Comparison of ENCODE assay signal across 21 cellular contexts in the genomic region with DNA sequence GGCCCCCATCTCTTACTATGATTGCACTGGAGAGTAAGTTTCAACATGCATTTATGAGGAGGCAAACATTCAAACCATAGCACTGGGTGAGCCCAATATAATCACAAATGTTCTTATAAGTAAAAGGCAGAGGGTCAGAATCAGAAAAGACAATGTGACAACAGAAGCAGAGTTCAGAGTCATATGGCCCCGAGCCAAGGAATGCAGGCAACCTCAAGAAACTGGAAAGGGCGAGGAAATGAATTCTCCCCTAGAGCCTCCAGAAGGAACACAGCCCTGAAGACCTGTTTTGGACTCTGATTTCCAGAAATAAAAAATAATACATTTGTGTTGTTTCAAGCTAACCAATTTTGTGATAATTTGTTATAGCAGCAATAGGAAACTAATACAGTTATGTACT.
DNase-seq lines count a peak whose midpoint lies in the region; ATAC-seq and TF ChIP-seq lines count a peak whose summit lies in the region.
"Had no signal": no experiment of that assay in that cellular context is flagged by ENCODE, and none has a peak within 500 bp of the region (broad histone marks: within the 10 kb centered on the region; RNA-seq: fewer than 3 reads in every experiment).

No MANE protein-coding gene starts in this region.

- in situ Hi-C loops in brain microvascular endothelial cell (cut with HindIII; ENCODE audit: low pct_ligation_motif_present, low sequenced_read_pairs), result no loop called here
- in situ Hi-C loops in mammary epithelial cell (cut with MboI; ENCODE audit: low sequenced_read_pairs in 2 of 2), result no loop called here

- no peak overlapping the region for H3K4me2 ChIP-seq in mammary epithelial cell (ENCODE audit: insufficient read depth, low read depth, low read length)
- H3K4me2 ChIP-seq: GM23338 had no signal

- ATAC-seq in GM18861 (IDR thresholded peaks at IDR 0.05; ENCODE audit: unreplicated experiment), result no peak
- ATAC-seq: GM12878, GM23338, HCT116, Panc1, Right ventricle myocardium inferior had no signal

- H3K79me2 ChIP-seq in mammary epithelial cell (ENCODE audit: insufficient read depth, low read length), result no peaks in the 10 kb centered on the region

- H3K36me3 ChIP-seq in brain microvascular endothelial cell (replicated peaks) (no peaks in the 10 kb centered on the region), mammary epithelial cell (ENCODE audit: insufficient read depth, low read length) (no peaks in the 10 kb centered on the region)

- H3K9ac ChIP-seq in mammary epithelial cell (ENCODE audit: insufficient read depth, low read length), result no peak overlapping the region

- no peak overlapping the region for H3K27ac ChIP-seq in brain microvascular endothelial cell
- H3K27ac ChIP-seq in mammary epithelial cell (ENCODE audit: insufficient read depth, low read depth, low read length), result no peak overlapping the region
- H3K27ac ChIP-seq: C4-2B had no signal

- no peaks in the 10 kb centered on the region for H3K27me3 ChIP-seq in brain microvascular endothelial cell (replicated peaks)
- no peaks in the 10 kb centered on the region for H3K27me3 ChIP-seq in mammary epithelial cell (ENCODE audit: insufficient read depth, low read length)

- H3K4me3 ChIP-seq in brain microvascular endothelial cell (ENCODE audit: low read depth, low read length) (no peak overlapping the region), mammary epithelial cell (replicated peaks in 1 of 3; ENCODE audit: insufficient read depth in 1 of 3, low read depth in 2 of 3, low read length in 3 of 3) (no peak overlapping the region)
- H3K4me3 ChIP-seq: GM12878, GM23338 had no signal

- WGBS in mammary epithelial cell (ENCODE audit: low coverage, missing lambda C conversion rate), result 100% methylated on average over 2 of the region's 2 CpGs

- dilution Hi-C loops in mammary epithelial cell (cut with HindIII; ENCODE audit: low sequenced_read_pairs), result no loop called here

- TF ChIP-seq CTCF in brain microvascular endothelial cell (IDR thresholded peaks at IDR 0.05; ENCODE audit: low read depth, low read length, missing control alignments), result no peak
- no peak for TF ChIP-seq CTCF in mammary epithelial cell (conservative IDR thresholded peaks at IDR 0.05 in 1 of 2, IDR thresholded peaks at IDR 0.05 in 1 of 2; ENCODE audit: extremely low read depth in 1 of 2, insufficient read depth in 1 of 2, low read depth in 1 of 2, low read length in 2 of 2)

- H2AFZ ChIP-seq in mammary epithelial cell (ENCODE audit: low read depth, low read length), result no peak overlapping the region
- H2AFZ ChIP-seq: GM23338 had no signal

- H3K4me1 ChIP-seq in mammary epithelial cell (ENCODE audit: insufficient read depth, low read length), result peaks cover 2% of the 10 kb centered on the region

- intact Hi-C loops in mammary epithelial cell (cut with micrococcal nuclease), result no loop called here

- BruUV-seq in mammary epithelial cell (replicated peaks; lab: Mats Ljungman, UMichigan), result no TSS peak

- DNase-seq in Daoy (ENCODE audit: low read depth) (peak; percentile 24), LHCN-M2 (ENCODE audit: low read depth) (peak; percentile 37), brain microvascular endothelial cell (peak; percentile 37), kidney tubule cell (ENCODE audit: low spot score) (peak; percentile 25), NAMALWA (ENCODE audit: low spot score) (no peak), mammary epithelial cell (no peak)
- DNase-seq: COR-L47, DMS53, GDM1, NCI-H1092, NCI-H1694, NCI-H2107, NCI-H226, NCI-H524 treated with DMSO at 0.1 percent for 48 hours had no signal

- no peaks in the 10 kb centered on the region for H3K9me3 ChIP-seq in mammary epithelial cell (replicated peaks; ENCODE audit: insufficient read depth, low read length)

- no peaks in the 10 kb centered on the region for H4K20me1 ChIP-seq in mammary epithelial cell (ENCODE audit: insufficient read depth, low read length)

- CTCF ChIA-PET in mammary epithelial cell (lab: Charles Lee; ENCODE audit: low non-redundant PET), result no interaction called here

Comparison
In these comparisons a context has a peak if more than half of its experiments do, and no peak if none do; other contexts are left out.
1. DNase-seq: peak in Daoy (single experiment), LHCN-M2 (single experiment), brain microvascular endothelial cell (single experiment) and kidney tubule cell (single experiment); none in NAMALWA (single experiment) and mammary epithelial cell (single experiment).